In genomic region chr2:212592695-212593094, GRCh38 we compare ENCODE assay signal across 21 cellular contexts. TPM values are rescaled to one million over a fixed set of nuclear protein-coding genes. Genes with fewer than 3 reads are reported as not detected.
DNase-seq lines count a peak whose midpoint lies in the region; ATAC-seq, FAIRE-seq and TF ChIP-seq lines count a peak whose summit lies in the region.
"Had no signal": no experiment of that assay in that cellular context is flagged by ENCODE, and none has a peak within 500 bp of the region (broad histone marks: within the 10 kb centered on the region; RNA-seq: fewer than 3 reads in every experiment).

No MANE protein-coding gene starts in this region.

- intact Hi-C loops in prostate gland (cut with DNase I) = no loop called here

- H3K27ac ChIP-seq in HEK293 (ENCODE audit: extremely low read depth, low read depth, low read length) (no peak overlapping the region), prostate gland (no peak overlapping the region)
- H3K27ac ChIP-seq: BLaER1 treated with 17β-estradiol and CSF1 and Interleukin-3, amounts not matched to agents 10 nM and 100 nM; HL-60 had no signal

- H3K4me3 ChIP-seq in HEK293 (ENCODE audit: low read depth, low read length) = no peak overlapping the region
- H3K4me3 ChIP-seq in bronchial epithelial cell (ENCODE audit: low read depth, low read length) = no peak overlapping the region
- H3K4me3 ChIP-seq in fibroblast of mammary gland (ENCODE audit: control insufficient read depth, low read depth, low read length) = no peak overlapping the region
- H3K4me3 ChIP-seq in prostate gland = no peak overlapping the region
- H3K4me3 ChIP-seq: BLaER1 treated with 17β-estradiol and CSF1 and Interleukin-3, amounts not matched to agents 10 nM and 100 nM had no signal

- H3K9me3 ChIP-seq in HEK293 (ENCODE audit: control insufficient read depth, insufficient read depth, low read depth, low read length) = no peaks in the 10 kb centered on the region
- no peaks in the 10 kb centered on the region for H3K9me3 ChIP-seq in prostate gland
- H3K9me3 ChIP-seq: BLaER1 treated with 17β-estradiol and CSF1 and Interleukin-3, amounts not matched to agents 10 nM and 100 nM had no signal

- CTCF ChIA-PET in HEK293 (lab: Yijun Ruan, JAX) = interaction anchor here (0.7 kb wide), 1 partner anchor 804 kb away, joined by 3 read pairs; no protein-coding TSS in a partner anchor

- POLR2A ChIA-PET in HEK293 (lab: Yijun Ruan, JAX) = no interaction called here

- TF ChIP-seq POLR2A in prostate gland (IDR thresholded peaks at IDR 0.05) = no peak

- WGBS in prostate gland = 27% methylated on average over 1 of the region's 1 CpG

- TF ChIP-seq CTCF in HEK293 (tag by site-specific recombination; IDR thresholded peaks at IDR 0.05) = no peak
- TF ChIP-seq CTCF in bronchial epithelial cell (IDR thresholded peaks at IDR 0.05; ENCODE audit: insufficient read depth, low read length, severe bottlenecking) = no peak
- TF ChIP-seq CTCF in fibroblast of mammary gland (conservative IDR thresholded peaks at IDR 0.05; ENCODE audit: control insufficient read depth, insufficient read depth, low read depth, low read length) = no peak
- no peak for TF ChIP-seq CTCF in prostate gland (IDR thresholded peaks at IDR 0.05)

- no peak for FAIRE-seq in bronchial epithelial cell (lab: Jason Lieb, UNC)
- FAIRE-seq: G401.6, GM12891 had no signal

- DNase-seq in NCI-H446 treated with DMSO at 0.1 percent for 48 hours (lab: John Stamatoyannopoulos, UW) = peak; percentile 16
- DNase-seq in bronchial epithelial cell (ENCODE audit: low read depth) = peak; percentile 82
- DNase-seq in fibroblast of mammary gland (ENCODE audit: low read depth) = peak; percentile 4
- DNase-seq in prostate gland (ENCODE audit: low spot score) = no peak
- no peak for DNase-seq in mesenteric fat pad (ENCODE audit: low spot score)
- DNase-seq: CD8-positive, alpha-beta memory T cell; COR-L47; DMS 273 treated with DMSO at 0.1 percent for 48 hours; DMS53; DND-41; GOT3; H7 had no signal

- H3K27me3 ChIP-seq in bronchial epithelial cell (ENCODE audit: control insufficient read depth, insufficient read depth, low read length) (no peaks in the 10 kb centered on the region), prostate gland (replicated peaks; ENCODE audit: insufficient read depth) (no peaks in the 10 kb centered on the region)
- H3K27me3 ChIP-seq: BLaER1 treated with 17β-estradiol and CSF1 and Interleukin-3, amounts not matched to agents 10 nM and 100 nM had no signal

- ATAC-seq in HG02840 (IDR thresholded peaks at IDR 0.05; ENCODE audit: low FRiP score, unreplicated experiment) (no peak), GM18858 (IDR thresholded peaks at IDR 0.05; ENCODE audit: unreplicated experiment) (no peak)
- ATAC-seq: HCT116 had no signal

- H3K4me1 ChIP-seq in HEK293 (ENCODE audit: control insufficient read depth, insufficient read depth, low read length) = no peaks in the 10 kb centered on the region
- H3K4me1 ChIP-seq in prostate gland (replicated peaks) = no peaks in the 10 kb centered on the region
- H3K4me1 ChIP-seq: BLaER1 treated with 17β-estradiol and CSF1 and Interleukin-3, amounts not matched to agents 10 nM and 100 nM had no signal

- H3K36me3 ChIP-seq in HEK293 (ENCODE audit: control insufficient read depth in 2 of 2, insufficient read depth in 1 of 2, low read length in 2 of 2) = no peaks in the 10 kb centered on the region
- no peaks in the 10 kb centered on the region for H3K36me3 ChIP-seq in bronchial epithelial cell (ENCODE audit: control insufficient read depth, insufficient read depth, low read length)
- H3K36me3 ChIP-seq in prostate gland = no peaks in the 10 kb centered on the region
- H3K36me3 ChIP-seq: BLaER1 treated with 17β-estradiol and CSF1 and Interleukin-3, amounts not matched to agents 10 nM and 100 nM had no signal

TF ChIP-seq in HEK293, 187 proteins besides CTCF, POLR2A, EP300 and RAD21:
- peak; percentile 15; the same call in 1 of the 2 replicates for TF ChIP-seq SCRT2 (tag by site-specific recombination; IDR thresholded peaks at IDR 0.05)
- TF ChIP-seq, protein P1, sequence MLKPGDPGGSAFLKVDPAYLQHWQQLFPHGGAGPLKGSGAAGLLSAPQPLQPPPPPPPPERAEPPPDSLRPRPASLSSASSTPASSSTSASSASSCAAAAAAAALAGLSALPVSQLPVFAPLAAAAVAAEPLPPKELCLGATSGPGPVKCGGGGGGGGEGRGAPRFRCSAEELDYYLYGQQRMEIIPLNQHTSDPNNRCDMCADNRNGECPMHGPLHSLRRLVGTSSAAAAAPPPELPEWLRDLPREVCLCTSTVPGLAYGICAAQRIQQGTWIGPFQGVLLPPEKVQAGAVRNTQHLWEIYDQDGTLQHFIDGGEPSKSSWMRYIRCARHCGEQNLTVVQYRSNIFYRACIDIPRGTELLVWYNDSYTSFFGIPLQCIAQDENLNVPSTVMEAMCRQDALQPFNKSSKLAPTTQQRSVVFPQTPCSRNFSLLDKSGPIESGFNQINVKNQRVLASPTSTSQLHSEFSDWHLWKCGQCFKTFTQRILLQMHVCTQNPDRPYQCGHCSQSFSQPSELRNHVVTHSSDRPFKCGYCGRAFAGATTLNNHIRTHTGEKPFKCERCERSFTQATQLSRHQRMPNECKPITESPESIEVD (tag by site-specific recombination; IDR thresholded peaks at IDR 0.05) = no peak

RNA-seq across cellular contexts. Expression of gene ERBB4, which starts 54.1 kb away (rescaled TPM):
- total RNA-seq in bronchial epithelial cell (under 0.01 TPM in 2 replicates), prostate gland (10 to 100 TPM in 1 of 2 donors, 1 to 10 TPM in 1; 1.0 to 32.8 TPM), mesenteric fat pad (0.45 TPM)
- total RNA-seq: B cell; CD8-positive, alpha-beta memory T cell had no signal

Comparison
In these comparisons a context has a peak if more than half of its experiments do, and no peak if none do; other contexts are left out.
1. DNase-seq: peak in NCI-H446 treated with DMSO at 0.1 percent for 48 hours (single experiment), bronchial epithelial cell (single experiment) and fibroblast of mammary gland (single experiment); none in prostate gland (single experiment) and mesenteric fat pad (single experiment).